In genomic region chr16:85229869-85230416, GRCh38 we compare ENCODE assay signal across 9 cellular contexts.
"Had no signal": no experiment of that assay in that cellular context is flagged by ENCODE, and none has a peak within 500 bp of the region (broad histone marks: within the 10 kb centered on the region; RNA-seq: fewer than 3 reads in every experiment).

No MANE protein-coding gene starts in this region.

- DNase-seq: activated CD4-positive, alpha-beta memory T cell treated with anti-CD3 and anti-CD28 coated beads for 36 hours; activated gamma-delta T cell treated with Interleukin-2 at 50 U/mL for 16 hours; activated naive CD8-positive, alpha-beta T cell treated with anti-CD3 and anti-CD28 coated beads, Interleukin-2, amount 10 ng/mL, durations not matched to agents 7 days and 5 days; activated T-cell treated with anti-CD3 and anti-CD28 coated beads, Interleukin-2, amount 50 U/mL, for 72 hours; foreskin keratinocyte; heart left ventricle; left colon; pancreas; T-helper 9 cell had no signal

- H3K4me3 ChIP-seq: heart left ventricle, pancreas had no signal

- H3K27ac ChIP-seq: foreskin keratinocyte, heart left ventricle, pancreas had no signal

- H3K9me3 ChIP-seq: pancreas had no signal

- H3K36me3 ChIP-seq: heart left ventricle, pancreas had no signal

- H3K27me3 ChIP-seq: pancreas had no signal

- H3K4me1 ChIP-seq: foreskin keratinocyte had no signal
